1 cellular context compared by ENCODE assay signal in genomic region chr13:27138457-27139093, GRCh38.
TF ChIP-seq lines count a peak whose summit lies in the region.

No MANE protein-coding gene starts in this region.

TF ChIP-seq in K562, 482 proteins besides CTCF, POLR2A, EP300 and RAD21 (continued from another document and continues in another):
- TF ChIP-seq BRD9 (IDR thresholded peaks at IDR 0.05; ENCODE audit: low read depth, partially characterized antibody), result no peak
- TF ChIP-seq ATF7 (IDR thresholded peaks at IDR 0.05), result no peak
- no peak; the same call in 1 of the 2 replicates for TF ChIP-seq CC2D1A (IDR thresholded peaks at IDR 0.05)
- TF ChIP-seq NFXL1 (CRISPR knock-in tag; IDR thresholded peaks at IDR 0.05), result peak; percentile 96
- peak; percentile 97 for TF ChIP-seq DDX20 (tag; IDR thresholded peaks at IDR 0.05; ENCODE audit: low read depth)
- peak; percentile 99 for TF ChIP-seq KDM2B (CRISPR knock-in tag; IDR thresholded peaks at IDR 0.05)
- no peak for TF ChIP-seq TCF7 (IDR thresholded peaks at IDR 0.05; ENCODE audit: borderline replicate concordance)
- 0 out of 2 replicates have a peak, but pooled peaks have one; percentile 41 for TF ChIP-seq GABPB2 (CRISPR knock-in tag; conservative IDR thresholded peaks at IDR 0.05)
- peak; percentile 84 for TF ChIP-seq ZNF57 (CRISPR knock-in tag; IDR thresholded peaks at IDR 0.05)
- TF ChIP-seq GTF3C2 (IDR thresholded peaks at IDR 0.05; ENCODE audit: borderline replicate concordance, extremely low read depth, insufficient read length), result no peak
- TF ChIP-seq FOS (IDR thresholded peaks at IDR 0.05; ENCODE audit: extremely low read depth, insufficient read length), result no peak
- TF ChIP-seq MBD1 (CRISPR knock-in tag; IDR thresholded peaks at IDR 0.05), result peak; percentile 95
- peak; percentile 39; the same call in 1 of the 2 replicates for TF ChIP-seq ZEB2 (IDR thresholded peaks at IDR 0.05)
- TF ChIP-seq HBP1 (CRISPR knock-in tag; IDR thresholded peaks at IDR 0.05), result peak; percentile 95
- 0 out of 2 replicates have a peak, but pooled peaks have one; percentile 81 for TF ChIP-seq CHCHD3 (CRISPR knock-in tag; IDR thresholded peaks at IDR 0.05)
- no peak for TF ChIP-seq HMG20B (CRISPR knock-in tag; IDR thresholded peaks at IDR 0.05)
- TF ChIP-seq ARID1B (IDR thresholded peaks at IDR 0.05), result peak; percentile 90
- TF ChIP-seq DNMT1 (IDR thresholded peaks at IDR 0.05), result no peak
- TF ChIP-seq U2AF1 (optimal IDR thresholded peaks at IDR 0.05; ENCODE audit: low read depth, low read length), result no peak
- no peak for TF ChIP-seq HMBOX1 (IDR thresholded peaks at IDR 0.05)
- TF ChIP-seq BCL6 (CRISPR knock-in tag; IDR thresholded peaks at IDR 0.05), result peak; percentile 96
- TF ChIP-seq SMARCA4 (IDR thresholded peaks at IDR 0.05), result peak; percentile 80
- no peak for TF ChIP-seq SRSF3 (IDR thresholded peaks at IDR 0.05; ENCODE audit: insufficient read depth, low read length)
- TF ChIP-seq ZNF384 (IDR thresholded peaks at IDR 0.05; ENCODE audit: low read depth, low read length), result no peak
- TF ChIP-seq ILF3 (IDR thresholded peaks at IDR 0.05; ENCODE audit: borderline replicate concordance), result no peak
- TF ChIP-seq PPARD (CRISPR knock-in tag; IDR thresholded peaks at IDR 0.05), result peak; percentile 91
- no peak for TF ChIP-seq RBM22 (IDR thresholded peaks at IDR 0.05; ENCODE audit: low read depth, low read length, poor library complexity, severe bottlenecking)
- TF ChIP-seq TAF7 (tag; IDR thresholded peaks at IDR 0.05), result peak; percentile 89
- peak; percentile 50; the same call in 1 of the 2 replicates for TF ChIP-seq FOXM1 (IDR thresholded peaks at IDR 0.05; ENCODE audit: low read depth)
- no peak for TF ChIP-seq FOXM1 (CRISPR knock-in tag; IDR thresholded peaks at IDR 0.05; ENCODE audit: low read depth)
- TF ChIP-seq NONO (IDR thresholded peaks at IDR 0.05; ENCODE audit: low read depth in 2 of 2, low read length in 1 of 2), result no peak
- TF ChIP-seq PCBP2 (IDR thresholded peaks at IDR 0.05; ENCODE audit: low read depth, low read length, poor library complexity, severe bottlenecking), result no peak
- no peak for TF ChIP-seq ETV6 (IDR thresholded peaks at IDR 0.05; ENCODE audit: borderline replicate concordance in 1 of 2, low read depth in 2 of 2, low read length in 1 of 2)
- TF ChIP-seq ETV6 (CRISPR knock-in tag; IDR thresholded peaks at IDR 0.05; ENCODE audit: borderline replicate concordance), result no peak
- no peak for TF ChIP-seq HNRNPUL1 (IDR thresholded peaks at IDR 0.05; ENCODE audit: low read length)
- TF ChIP-seq POLR3G (IDR thresholded peaks at IDR 0.05; ENCODE audit: extremely low read depth, insufficient read length, insufficient replicate concordance), result no peak
- TF ChIP-seq ZNF76 (CRISPR knock-in tag; IDR thresholded peaks at IDR 0.05; ENCODE audit: borderline replicate concordance), result peak; percentile 95
- TF ChIP-seq ZNF184 (CRISPR knock-in tag; IDR thresholded peaks at IDR 0.05), result no peak
- peak; percentile 91 for TF ChIP-seq ZNF785 (CRISPR knock-in tag; IDR thresholded peaks at IDR 0.05)
- peak; percentile 94 for TF ChIP-seq ZNF561 (CRISPR knock-in tag; conservative IDR thresholded peaks at IDR 0.05)
- TF ChIP-seq DACH1 (IDR thresholded peaks at IDR 0.05; ENCODE audit: partially characterized antibody), result no peak
- no peak for TF ChIP-seq NFE2 (IDR thresholded peaks at IDR 0.05; ENCODE audit: low read depth)
- peak; percentile 98 for TF ChIP-seq ZNF140 (CRISPR knock-in tag; IDR thresholded peaks at IDR 0.05)
- no peak for TF ChIP-seq FOXJ3 (CRISPR knock-in tag; IDR thresholded peaks at IDR 0.05)
- TF ChIP-seq TFE3 (CRISPR knock-in tag; IDR thresholded peaks at IDR 0.05), result peak; percentile 65
- no peak for TF ChIP-seq ZC3H11A (IDR thresholded peaks at IDR 0.05; ENCODE audit: low read depth, low read length)
- TF ChIP-seq KLF16 (IDR thresholded peaks at IDR 0.05), result no peak
- no peak for TF ChIP-seq ZNF655 (CRISPR knock-in tag; IDR thresholded peaks at IDR 0.05)
- TF ChIP-seq RNF2 (IDR thresholded peaks at IDR 0.05), result no peak
- TF ChIP-seq PYGO2 (tag; IDR thresholded peaks at IDR 0.05), result peak; percentile 96
- TF ChIP-seq L3MBTL2 (IDR thresholded peaks at IDR 0.05), result peak; percentile 43; the same call in 1 of the 2 replicates
- no peak for TF ChIP-seq KAT2B (IDR thresholded peaks at IDR 0.05; ENCODE audit: low read depth, low read length)
- TF ChIP-seq E2F6 (IDR thresholded peaks at IDR 0.05; ENCODE audit: borderline replicate concordance in 1 of 2, extremely low read depth in 1 of 2, insufficient read depth in 1 of 2, insufficient read length in 1 of 2, low read depth in 1 of 2, low read length in 1 of 2, poor library complexity in 1 of 2, severe bottlenecking in 1 of 2), result no peak
- TF ChIP-seq NELFE (IDR thresholded peaks at IDR 0.05; ENCODE audit: insufficient read depth, insufficient read length), result no peak
- TF ChIP-seq XRCC3 (IDR thresholded peaks at IDR 0.05), result no peak
- peak; percentile 89 for TF ChIP-seq TEAD4 (IDR thresholded peaks at IDR 0.05; ENCODE audit: low read length)
- TF ChIP-seq TEAD4 (CRISPR knock-in tag; IDR thresholded peaks at IDR 0.05; ENCODE audit: borderline replicate concordance), result no peak
- TF ChIP-seq SMAD2 (IDR thresholded peaks at IDR 0.05; ENCODE audit: low read depth, low read length), result no peak
- TF ChIP-seq ZNF740 (CRISPR knock-in tag; IDR thresholded peaks at IDR 0.05), result no peak
- peak in 1 of 2 experiments; percentile 98; a peak in 2 of 4 replicates for TF ChIP-seq ZNF740 (tag; IDR thresholded peaks at IDR 0.05)
- no peak for TF ChIP-seq RFX1 (IDR thresholded peaks at IDR 0.05)
- TF ChIP-seq AFF4 (CRISPR knock-in tag; IDR thresholded peaks at IDR 0.05), result no peak
